Comparison of ENCODE assay signal across 1 cellular context in genomic region chr6:40349566-40350192, GRCh38.
TF ChIP-seq lines count a peak whose summit lies in the region.

No MANE protein-coding gene starts in this region.

TF ChIP-seq in SK-N-SH, 30 proteins besides CTCF, POLR2A, EP300 and RAD21 (continued from another document):
- TF ChIP-seq ZBTB33 (IDR thresholded peaks at IDR 0.05; ENCODE audit: borderline replicate concordance, low read depth) (no peak), YY1 (IDR thresholded peaks at IDR 0.05; ENCODE audit: low read depth) (no peak), SIN3A (IDR thresholded peaks at IDR 0.05; ENCODE audit: borderline replicate concordance, low read depth, low read length) (no peak), MAX (IDR thresholded peaks at IDR 0.05; ENCODE audit: low read depth) (no peak), ELF1 (IDR thresholded peaks at IDR 0.05) (no peak), PBX3 (IDR thresholded peaks at IDR 0.05) (no peak), USF2 (IDR thresholded peaks at IDR 0.05; ENCODE audit: borderline replicate concordance, low read depth, low read length) (no peak), RCOR1 (IDR thresholded peaks at IDR 0.05; ENCODE audit: low read length) (no peak), SMC3 (IDR thresholded peaks at IDR 0.05; ENCODE audit: low read depth, low read length) (no peak), TEAD4 (IDR thresholded peaks at IDR 0.05; ENCODE audit: borderline replicate concordance, insufficient read depth) (no peak)
